ENCODE assay signal across 11 cellular contexts in the genomic region with DNA sequence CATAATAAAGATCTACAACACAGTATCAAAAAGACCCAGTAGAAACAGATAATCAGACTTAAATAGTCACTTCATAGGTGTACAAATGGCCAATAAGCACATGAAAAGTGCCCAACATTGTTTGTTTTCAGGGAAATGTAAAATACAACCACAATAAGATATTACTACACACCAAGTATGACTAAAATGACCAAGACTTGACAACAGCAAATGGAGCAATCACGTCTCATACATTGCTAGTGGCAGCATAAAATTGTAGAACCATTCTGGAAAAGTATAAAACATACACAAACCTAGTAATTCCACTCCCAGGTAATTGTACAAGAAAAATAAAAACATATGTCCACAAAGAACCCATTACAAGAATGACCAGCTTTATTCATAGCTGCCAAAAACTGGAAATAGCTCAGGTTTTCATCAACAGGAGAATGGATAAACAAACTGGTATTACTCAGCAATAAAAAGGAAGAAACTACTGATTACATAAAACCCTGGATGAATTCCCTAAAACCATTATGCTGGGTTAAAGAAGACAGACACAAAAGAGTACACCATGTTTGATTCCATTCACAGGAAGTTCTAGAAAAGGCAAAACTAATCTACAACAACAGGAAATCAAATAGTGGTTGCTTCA.
DNase-seq lines count a peak whose midpoint lies in the region; ATAC-seq, FAIRE-seq and TF ChIP-seq lines count a peak whose summit lies in the region.
"Had no signal": no experiment of that assay in that cellular context is flagged by ENCODE, and none has a peak within 500 bp of the region (broad histone marks: within the 10 kb centered on the region; RNA-seq: fewer than 3 reads in every experiment).

No MANE protein-coding gene starts in this region.

- 0 out of 3 replicates have a peak overlapping the region, but pooled peaks have one; percentile 14 for H3K4me2 ChIP-seq in A549

- intact Hi-C loops in breast epithelium (cut with DNase I; ENCODE audit: low total_unique reads), result no loop called here

- FAIRE-seq in A549 (lab: Jason Lieb, UNC), result no peak
- FAIRE-seq in GM19239 (lab: Jason Lieb, UNC), result peak; percentile 18
- no peak for FAIRE-seq in GM12892 (lab: Jason Lieb, UNC)

- no peaks in the 10 kb centered on the region for H3K36me3 ChIP-seq in breast epithelium

- H3K4me3 ChIP-seq in A549 (no peak overlapping the region), breast epithelium (no peak overlapping the region)
- H3K4me3 ChIP-seq: SK-N-MC, upper lobe of left lung had no signal

- H3K4me1 ChIP-seq in A549 (peaks cover 11% of the 10 kb centered on the region; the same call in 2 of the 3 replicates), breast epithelium (no peaks in the 10 kb centered on the region)

- peaks cover 3% of the 10 kb centered on the region for H3K4me1 Mint-ChIP-seq in memory B cell

- H3K27ac Mint-ChIP-seq in memory B cell, result peak overlapping the region; percentile 79

- H3K27me3 ChIP-seq in breast epithelium, result no peaks in the 10 kb centered on the region
- H3K27me3 ChIP-seq: upper lobe of left lung had no signal

- POLR2A ChIA-PET in A549 (lab: Yijun Ruan, JAX), result no interaction called here

- H3K27me3 Mint-ChIP-seq in memory B cell, result no peaks in the 10 kb centered on the region

- ATAC-seq in A549 (no peak), memory B cell (ENCODE audit: low read depth) (no peak)

- no peak for TF ChIP-seq POLR2A in A549 (IDR thresholded peaks at IDR 0.05; ENCODE audit: low read length)
- TF ChIP-seq POLR2A in breast epithelium (IDR thresholded peaks at IDR 0.05), result no peak
- TF ChIP-seq POLR2A in GM12892 (IDR thresholded peaks at IDR 0.05; ENCODE audit: low read depth, low read length), result no peak

- no peak overlapping the region for H3K4me3 Mint-ChIP-seq in memory B cell

- H3K27ac ChIP-seq in A549 (no peak overlapping the region), breast epithelium (peak overlapping the region; percentile 29 to 38)
- H3K27ac ChIP-seq: SK-N-MC had no signal

- H3K36me3 Mint-ChIP-seq in memory B cell, result peaks cover 33% of the 10 kb centered on the region

- CTCF ChIA-PET in A549 (lab: Yijun Ruan, JAX), result interaction anchor here (0.9 to 1.2 kb wide), 2 partner anchors 11 to 24 kb away, joined by 3 to 5 read pairs; no protein-coding TSS in a partner anchor

- 93% methylated on average over 1 of the region's 1 CpG for WGBS in A549 (ENCODE audit: missing lambda C conversion rate)

- no peak for TF ChIP-seq EP300 in A549 (IDR thresholded peaks at IDR 0.05)

- no peaks in the 10 kb centered on the region for H3K9me3 ChIP-seq in A549
- H3K9me3 ChIP-seq in breast epithelium, result no peaks in the 10 kb centered on the region
- H3K9me3 ChIP-seq: upper lobe of left lung had no signal

- no peaks in the 10 kb centered on the region for H3K9me3 Mint-ChIP-seq in memory B cell

- TF ChIP-seq RAD21 in A549 (conservative IDR thresholded peaks at IDR 0.05 in 1 of 2, IDR thresholded peaks at IDR 0.05 in 1 of 2), result no peak

- DNase-seq in A549 (ENCODE audit: low read depth in 1 of 2, low spot score in 1 of 2), result no peak
- DNase-seq in GM19239 (ENCODE audit: insufficient read length, low spot score), result no peak
- no peak for DNase-seq in breast epithelium (ENCODE audit: low spot score in 2 of 2)
- DNase-seq in memory B cell (ENCODE audit: low spot score in 2 of 2), result no peak
- DNase-seq in SW 1271 (lab: John Stamatoyannopoulos, UW), result no peak
- DNase-seq in 8988T, result no peak
- no peak for DNase-seq in GM12892 (ENCODE audit: insufficient read length)
- no peak for DNase-seq in effector CD8-positive, alpha-beta T cell (lab: John Stamatoyannopoulos, UW)
- DNase-seq: DMS79 treated with DMSO at 0.1 percent for 48 hours, upper lobe of left lung had no signal

- TF ChIP-seq CTCF in A549 (IDR thresholded peaks at IDR 0.05) (no peak), breast epithelium (IDR thresholded peaks at IDR 0.05) (no peak)

TF ChIP-seq in A549, 52 proteins besides CTCF, POLR2A, EP300 and RAD21:
- TF ChIP-seq MAFK (IDR thresholded peaks at IDR 0.05; ENCODE audit: partially characterized antibody) (peak; percentile 48), POLR2AphosphoS2 (conservative IDR thresholded peaks at IDR 0.05; ENCODE audit: low read length) (no peak), FOSL2 (IDR thresholded peaks at IDR 0.05) (no peak), FOSL2 (CRISPR knock-in tag; IDR thresholded peaks at IDR 0.05) (no peak), PBX3 (IDR thresholded peaks at IDR 0.05) (no peak), RARB (CRISPR knock-in tag; IDR thresholded peaks at IDR 0.05) (no peak), BHLHE40 (IDR thresholded peaks at IDR 0.05; ENCODE audit: low read depth, low read length) (no peak), CHD2 (IDR thresholded peaks at IDR 0.05; ENCODE audit: low read length, partially characterized antibody) (no peak)
TF ChIP-seq in A549: peak in this region for 1.

Comparison
In these comparisons a context has a peak if more than half of its experiments do, and no peak if none do; other contexts are left out.
1. H3K27ac ChIP-seq: peak in breast epithelium (2 of 2); none in A549 (0 of 2).